Comparison of ENCODE assay signal across 24 cellular contexts in genomic region chr9:75023846-75024245, GRCh38. TPM values are rescaled to one million over a fixed set of nuclear protein-coding genes. Genes with fewer than 3 reads are reported as not detected.
DNase-seq lines count a peak whose midpoint lies in the region; ATAC-seq, FAIRE-seq and TF ChIP-seq lines count a peak whose summit lies in the region.
"Had no signal": no experiment of that assay in that cellular context is flagged by ENCODE, and none has a peak within 500 bp of the region (broad histone marks: within the 10 kb centered on the region; RNA-seq: fewer than 3 reads in every experiment).

No MANE protein-coding gene starts in this region.

- peaks cover 6% of the 10 kb centered on the region for H3K27me3 Mint-ChIP-seq in CD4-positive, CD25-positive, alpha-beta regulatory T cell
- H3K27me3 Mint-ChIP-seq: activated CD4-positive, alpha-beta T cell treated with anti-CD3 and anti-CD28 coated beads for 36 hours had no signal

- in situ Hi-C loops in K562 (cut with MboI) = no loop called here
- in situ Hi-C loops in KBM-7 (cut with MboI; ENCODE audit: low pct_unique_long_range_greater_than_20kb, low sequenced_read_pairs) = no loop called here

- H3K9ac ChIP-seq in BLaER1 treated with 17β-estradiol and CSF1 and Interleukin-3, amounts not matched to agents 10 nM and 100 nM = no peak overlapping the region
- H3K9ac ChIP-seq in SU-DHL-6 (ENCODE audit: low read length) = no peak overlapping the region
- H3K9ac ChIP-seq in K562 (ENCODE audit: insufficient read depth in 1 of 2, low read depth in 2 of 2, low read length in 2 of 2) = no peak overlapping the region
- H3K9ac ChIP-seq: neural progenitor cell had no signal

- TF ChIP-seq POLR2A in K562 (conservative IDR thresholded peaks at IDR 0.05) = no peak

- H3K36me3 Mint-ChIP-seq in CD4-positive, CD25-positive, alpha-beta regulatory T cell = peaks cover 15% of the 10 kb centered on the region

- peaks cover 19% of the 10 kb centered on the region for H3F3A ChIP-seq in SU-DHL-6 (ENCODE audit: insufficient read depth)

- no peak for TF ChIP-seq RAD21 in K562 (CRISPR knock-in tag; conservative IDR thresholded peaks at IDR 0.05 in 1 of 2, IDR thresholded peaks at IDR 0.05 in 1 of 2)

- DNase-seq in CD4-positive, CD25-positive, alpha-beta regulatory T cell = peak in 1 of 3 donors; percentile 21
- DNase-seq in K562 (ENCODE audit: extremely low read depth in 1 of 4, low spot score in 3 of 4) = no peak
- DNase-seq in NCI-H1694 (lab: John Stamatoyannopoulos, UW) = no peak
- DNase-seq in KBM-7 = no peak
- DNase-seq: activated CD4-positive, alpha-beta T cell treated with anti-CD3 and anti-CD28 coated beads for 36 hours; activated gamma-delta T cell; central memory CD4-positive, alpha-beta T cell; DMS153; NCI-H510A; SHP77 treated with DMSO at 0.1 percent for 48 hours; stimulated activated CD4-positive, alpha-beta T cell treated with anti-CD3 and anti-CD28 coated beads, Interleukin-15, amount 100 ng/mL, for 24 hours; SW 1271; upper lobe of right lung had no signal

- H3K4me2 ChIP-seq in BLaER1 treated with 17β-estradiol and CSF1 and Interleukin-3, amounts not matched to agents 10 nM and 100 nM = peak overlapping the region in 8 of 11 experiments; percentile 0 to 90 (median 14); a peak in 7 of 22 replicates
- peak overlapping the region; percentile 100 for H3K4me2 ChIP-seq in SU-DHL-6 (ENCODE audit: low read depth, low read length, poor library complexity, severe bottlenecking)
- no peak overlapping the region; the same call in 1 of the 2 replicates for H3K4me2 ChIP-seq in K562 (ENCODE audit: insufficient read depth, low read length)
- H3K4me2 ChIP-seq: neural progenitor cell had no signal

- peak overlapping the region in 3 of 4 donors; percentile 17 to 46 (median 39) for H3K4me3 Mint-ChIP-seq in CD4-positive, CD25-positive, alpha-beta regulatory T cell
- H3K4me3 Mint-ChIP-seq: activated CD4-positive, alpha-beta T cell treated with anti-CD3 and anti-CD28 coated beads for 36 hours; neural progenitor cell had no signal

- no TSS peak for BruUV-seq in K562 (replicated peaks; lab: Mats Ljungman, UMichigan)

- no peaks in the 10 kb centered on the region for H3K9me2 ChIP-seq in SU-DHL-6 (replicated peaks; ENCODE audit: insufficient read depth, low read length)

- H3K4me1 Mint-ChIP-seq in CD4-positive, CD25-positive, alpha-beta regulatory T cell = peaks cover 44 to 75% (median 57%) of the 10 kb centered on the region in 4 donors

- peaks cover 0 to 2% (median 0%) of the 10 kb centered on the region in 7 donors for H3K9me3 Mint-ChIP-seq in CD4-positive, CD25-positive, alpha-beta regulatory T cell
- H3K9me3 Mint-ChIP-seq: neural progenitor cell had no signal

- H2AFZ ChIP-seq in SU-DHL-6 (ENCODE audit: low read depth, low read length, severe bottlenecking) = no peak overlapping the region
- H2AFZ ChIP-seq in K562 (ENCODE audit: low read depth, low read length) = no peak overlapping the region
- H2AFZ ChIP-seq: neural progenitor cell had no signal

- TF ChIP-seq CTCF in SU-DHL-6 (IDR thresholded peaks at IDR 0.05; ENCODE audit: insufficient read depth, low read length, poor library complexity, severe bottlenecking) (no peak), K562 (IDR thresholded peaks at IDR 0.05 in 2 of 3, conservative IDR thresholded peaks at IDR 0.05 in 1 of 3; ENCODE audit: insufficient read depth in 2 of 3, low read depth in 1 of 3, low read length in 3 of 3) (no peak)

- peaks cover 0 to 70% (median 34%) of the 10 kb centered on the region in 11 experiments; a peak in 11 of 22 replicates for H4K20me1 ChIP-seq in BLaER1 treated with 17β-estradiol and CSF1 and Interleukin-3, amounts not matched to agents 10 nM and 100 nM
- peaks cover 5% of the 10 kb centered on the region; the same call in 1 of the 2 replicates for H4K20me1 ChIP-seq in SU-DHL-6 (ENCODE audit: low read depth, low read length)
- peaks cover 3% of the 10 kb centered on the region; the same call in 1 of the 2 replicates for H4K20me1 ChIP-seq in K562 (replicated peaks; ENCODE audit: control insufficient read depth, insufficient read depth, low read length)

- CTCF ChIA-PET in K562 (lab: Yijun Ruan, JAX; ENCODE audit: low intra/inter-chr PET ratio) = no interaction called here

- H3K79me2 ChIP-seq in SU-DHL-6 (ENCODE audit: insufficient read depth, low read length) = peaks cover 84% of the 10 kb centered on the region
- H3K79me2 ChIP-seq in K562 (ENCODE audit: control insufficient read depth, insufficient read depth, low read length) = peaks cover 79% of the 10 kb centered on the region

- POLR2A ChIA-PET in K562 (lab: Yijun Ruan, JAX) = no interaction called here

- intact Hi-C loops in K562 (cut with micrococcal nuclease) = no loop called here

- no peaks in the 10 kb centered on the region for H3K9me1 ChIP-seq in K562 (ENCODE audit: control insufficient read depth, insufficient read depth, low read length)

- peak overlapping the region; percentile 48 to 80 (median 73) for H3K27ac Mint-ChIP-seq in CD4-positive, CD25-positive, alpha-beta regulatory T cell
- H3K27ac Mint-ChIP-seq: neural progenitor cell had no signal

- no peak for TF ChIP-seq EP300 in K562 (IDR thresholded peaks at IDR 0.05; ENCODE audit: low read length)

- H3K9me3 ChIP-seq in BLaER1 treated with 17β-estradiol and CSF1 and Interleukin-3, amounts not matched to agents 10 nM and 100 nM (replicated peaks in 1 of 11) = no peaks in the 10 kb centered on the region
- H3K9me3 ChIP-seq in CD4-positive, CD25-positive, alpha-beta regulatory T cell (ENCODE audit: control insufficient read depth in 2 of 2, low read length in 2 of 2) = no peaks in the 10 kb centered on the region
- H3K9me3 ChIP-seq in SU-DHL-6 (ENCODE audit: insufficient read depth, low read length) (no peaks in the 10 kb centered on the region), K562 (replicated peaks; ENCODE audit: control insufficient read depth, insufficient read depth, low read depth, low read length) (no peaks in the 10 kb centered on the region)
- H3K9me3 ChIP-seq: upper lobe of right lung had no signal

- peaks cover 0 to 53% (median 18%) of the 10 kb centered on the region in 11 experiments; a peak in 12 of 22 replicates for H3K36me3 ChIP-seq in BLaER1 treated with 17β-estradiol and CSF1 and Interleukin-3, amounts not matched to agents 10 nM and 100 nM
- H3K36me3 ChIP-seq in CD4-positive, CD25-positive, alpha-beta regulatory T cell (ENCODE audit: control insufficient read depth, insufficient read depth, low read length) = no peaks in the 10 kb centered on the region
- H3K36me3 ChIP-seq in SU-DHL-6 (ENCODE audit: low read length) = no peaks in the 10 kb centered on the region
- peaks cover 17% of the 10 kb centered on the region; the same call in 2 of the 3 replicates for H3K36me3 ChIP-seq in K562 (ENCODE audit: control insufficient read depth, insufficient read depth, low read length)
- H3K36me3 ChIP-seq: neural progenitor cell, upper lobe of right lung had no signal

- peaks cover 28 to 46% (median 38%) of the 10 kb centered on the region in 10 experiments for H3K4me1 ChIP-seq in BLaER1 treated with 17β-estradiol and CSF1 and Interleukin-3, amounts not matched to agents 10 nM and 100 nM
- H3K4me1 ChIP-seq in CD4-positive, CD25-positive, alpha-beta regulatory T cell (ENCODE audit: control insufficient read depth, insufficient read depth, low read length, poor library complexity, severe bottlenecking) = peaks cover 52% of the 10 kb centered on the region
- H3K4me1 ChIP-seq in K562 (replicated peaks in 1 of 2; ENCODE audit: control insufficient read depth in 2 of 2, insufficient read depth in 2 of 2, low read length in 2 of 2) = peaks cover 5 to 9% of the 10 kb centered on the region in 2 experiments; a peak in 3 of 5 replicates

- no peak for ATAC-seq in CD4-positive, CD25-positive, alpha-beta regulatory T cell (ENCODE audit: low read depth in 2 of 2)
- no peak for ATAC-seq in K562
- no peak for ATAC-seq in HG03159 (IDR thresholded peaks at IDR 0.05; ENCODE audit: unreplicated experiment)
- ATAC-seq in HG02763 (IDR thresholded peaks at IDR 0.05; ENCODE audit: unreplicated experiment) = no peak
- ATAC-seq: activated CD4-positive, alpha-beta T cell treated with anti-CD3 and anti-CD28 coated beads for 36 hours; HCT116; Panc1; upper lobe of right lung had no signal

- FAIRE-seq in K562 (lab: Jason Lieb, UNC) = no peak
- FAIRE-seq: astrocyte, endothelial cell of umbilical vein, keratinocyte had no signal

- H3K4me3 ChIP-seq in BLaER1 treated with 17β-estradiol and CSF1 and Interleukin-3, amounts not matched to agents 10 nM and 100 nM = no peak overlapping the region
- H3K4me3 ChIP-seq in CD4-positive, CD25-positive, alpha-beta regulatory T cell (ENCODE audit: low read depth, low read length) = peak overlapping the region; percentile 46
- H3K4me3 ChIP-seq in SU-DHL-6 (ENCODE audit: insufficient read depth, low read length, poor library complexity, severe bottlenecking) (no peak overlapping the region), K562 (no peak overlapping the region)
- H3K4me3 ChIP-seq: lung, neural progenitor cell, upper lobe of right lung had no signal

- H3K27ac ChIP-seq in BLaER1 treated with 17β-estradiol and CSF1 and Interleukin-3, amounts not matched to agents 10 nM and 100 nM = no peak overlapping the region
- peak overlapping the region; percentile 55 for H3K27ac ChIP-seq in CD4-positive, CD25-positive, alpha-beta regulatory T cell (ENCODE audit: insufficient read depth, low read length, poor library complexity, severe bottlenecking)
- H3K27ac ChIP-seq in SU-DHL-6 (ENCODE audit: low read depth, low read length) (no peak overlapping the region), K562 (ENCODE audit: extremely low read depth, low read depth, low read length) (no peak overlapping the region)
- H3K27ac ChIP-seq: neural progenitor cell, upper lobe of right lung had no signal

- H3K27me3 ChIP-seq in BLaER1 treated with 17β-estradiol and CSF1 and Interleukin-3, amounts not matched to agents 10 nM and 100 nM = no peaks in the 10 kb centered on the region
- H3K27me3 ChIP-seq in CD4-positive, CD25-positive, alpha-beta regulatory T cell (ENCODE audit: control insufficient read depth, insufficient read depth, low read length) = no peaks in the 10 kb centered on the region
- H3K27me3 ChIP-seq in SU-DHL-6 (ENCODE audit: low read length) (no peaks in the 10 kb centered on the region), K562 (ENCODE audit: control insufficient read depth in 2 of 2, insufficient read depth in 2 of 2, low read length in 2 of 2) (no peaks in the 10 kb centered on the region)
- H3K27me3 ChIP-seq: neural progenitor cell, upper lobe of right lung had no signal

RNA-seq across cellular contexts. Expression of gene CARNMT1, which starts 4.2 kb away (rescaled TPM):
- 25.7 TPM for total RNA-seq in CD4-positive, CD25-positive, alpha-beta regulatory T cell
- 10 to 100 TPM in 3 of 4 donors, 1 to 10 TPM in 1; 9.5 to 16.3 (median 11.5) TPM for polyA plus RNA-seq in CD4-positive, CD25-positive, alpha-beta regulatory T cell
- total RNA-seq in K562 (2011; cell fraction: chromatin; rRNA removed; ENCODE audit: low replicate concordance) = 9.7 and 29.8 TPM in 2 replicates
- 4.5 and 5.5 TPM in 2 replicates for total RNA-seq in K562 (2011; cell fraction: nucleolus; rRNA removed)
- total RNA-seq in K562 (2011; cell fraction: nucleoplasm; rRNA removed) = 7.6 and 11.0 TPM in 2 replicates
- total RNA-seq in K562 (2014; rRNA removed) (15.6 and 22.7 TPM in 2 replicates), K562 (2014; rRNA removed; fragmentation: Illumina TruSeq; extraction: Trizol) (20.4 and 22.7 TPM in 2 replicates), K562 (2015; rRNA removed; fragmentation: Illumina TruSeq; extraction: Trizol) (16.5 and 16.8 TPM in 2 replicates), K562 (2021) (20.3 and 21.3 TPM in 2 replicates)
- polyA plus RNA-seq in K562 (2011; rRNA removed) (7.7 and 12.4 TPM in 2 replicates), K562 (2014; fragmentation: Illumina TruSeq; extraction: Trizol) (11.9 and 14.2 TPM in 2 replicates), K562 (2014; fragmentation: Nextera tagmentation; extraction: Ambion mirVana) (1 to 10 TPM; 9.5 to 9.7 TPM), K562 (2014; rRNA removed) (10.3 and 10.7 TPM in 2 replicates)
- 3.1 and 5.4 TPM in 2 replicates for polyA plus RNA-seq in K562 (2011; cell fraction: cytosol; rRNA removed)
- polyA plus RNA-seq in K562 (2011; cell fraction: nucleus; rRNA removed) = 2.8 TPM in 2 replicates
- 6.1 and 7.8 TPM in 2 replicates for polyA plus RNA-seq in K562 (2012)
- 19.6 and 21.1 TPM in 2 replicates for polyA minus RNA-seq in K562 (2011; rRNA and poly(A)+ RNA removed)
- polyA minus RNA-seq in K562 (2011; cell fraction: cytosol; rRNA and poly(A)+ RNA removed) = 7.7 and 14.0 TPM in 2 replicates
- polyA minus RNA-seq in K562 (2011; cell fraction: nucleus; rRNA and poly(A)+ RNA removed) = 7.3 and 14.7 TPM in 2 replicates
